28 cellular contexts compared by ENCODE assay signal in genomic region chr6:156080371-156080770, GRCh38.
"Had no signal": no experiment of that assay in that cellular context is flagged by ENCODE, and none has a peak within 500 bp of the region (broad histone marks: within the 10 kb centered on the region; RNA-seq: fewer than 3 reads in every experiment).

No MANE protein-coding gene starts in this region.

- H3K27ac Mint-ChIP-seq: mesothelial cell of epicardium; naive B cell; nephron; neural progenitor cell; progenitor cell of endocrine pancreas; stimulated activated naive CD8-positive, alpha-beta T cell treated with anti-CD3 and anti-CD28 coated beads, Interleukin-15, amount 100 ng/mL, for 72 hours had no signal

- H3K9ac ChIP-seq: neural progenitor cell, parathyroid adenoma had no signal

- H3K4me1 ChIP-seq: gastroesophageal sphincter, heart left ventricle, left lung, neural progenitor cell, parathyroid adenoma, right lobe of liver, suprapubic skin, transverse colon, upper lobe of right lung, uterus had no signal

- H2AFZ ChIP-seq: hepatocyte, neural progenitor cell, parathyroid adenoma had no signal

- H3K27ac ChIP-seq: dorsolateral prefrontal cortex, gastroesophageal sphincter, heart left ventricle, hepatocyte, left lung, neural progenitor cell, parathyroid adenoma, right lobe of liver, suprapubic skin, transverse colon, upper lobe of right lung, uterus had no signal

- H3K27me3 ChIP-seq: dorsolateral prefrontal cortex, gastroesophageal sphincter, heart left ventricle, hepatocyte, left lung, neural progenitor cell, right lobe of liver, suprapubic skin, transverse colon, upper lobe of right lung, uterus had no signal

- H3K4me3 ChIP-seq: dorsolateral prefrontal cortex, gastroesophageal sphincter, heart left ventricle, hepatocyte, left lung, mucosa of descending colon, neural progenitor cell, right lobe of liver, smooth muscle cell, suprapubic skin, transverse colon, upper lobe of right lung, uterus had no signal

- H3K4me1 Mint-ChIP-seq: mesothelial cell of epicardium; naive B cell; nephron; neural progenitor cell; stimulated activated naive CD8-positive, alpha-beta T cell treated with anti-CD3 and anti-CD28 coated beads, Interleukin-15, amount 100 ng/mL, for 72 hours had no signal

- H3K9me3 ChIP-seq: gastroesophageal sphincter, mucosa of descending colon, right lobe of liver, suprapubic skin, upper lobe of right lung, uterus had no signal

- ATAC-seq: gastroesophageal sphincter; heart left ventricle; left cardiac atrium; left lung; mucosa of descending colon; right lobe of liver; stimulated activated naive CD8-positive, alpha-beta T cell treated with anti-CD3 and anti-CD28 coated beads, Interleukin-15, amount 100 ng/mL, for 72 hours; upper lobe of right lung had no signal

- H3K36me3 Mint-ChIP-seq: mesothelial cell of epicardium, naive B cell, neural progenitor cell had no signal

- H3K27me3 Mint-ChIP-seq: naive B cell; progenitor cell of endocrine pancreas; stimulated activated naive CD8-positive, alpha-beta T cell treated with anti-CD3 and anti-CD28 coated beads, Interleukin-15, amount 100 ng/mL, for 72 hours had no signal

- H3K79me2 ChIP-seq: hepatocyte, parathyroid adenoma had no signal

- DNase-seq: dorsolateral prefrontal cortex; effector CD4-positive, alpha-beta T cell; heart left ventricle; kidney; left cardiac atrium; left lung; mesenchymal stem cell; mucosa of descending colon; naive B cell; right lobe of liver; stimulated activated CD4-positive, alpha-beta T cell treated with anti-CD3 and anti-CD28 coated beads, Interleukin-12 subunit alpha, Interleukin-12 subunit beta, amount 100 ng/mL, for 4 hours; stimulated activated CD4-positive, alpha-beta T cell treated with anti-CD3 and anti-CD28 coated beads, Interleukin-1b, Interleukin-23, amount 100 ng/mL, for 48 hours; stimulated activated CD4-positive, alpha-beta T cell treated with anti-CD3 and anti-CD28 coated beads, Interleukin-4, amount 100 ng/mL, for 1 hour; stimulated activated CD8-positive, alpha-beta memory T cell treated with anti-CD3 and anti-CD28 coated beads, Interleukin-4, amount 100 ng/mL, for 48 hours; stimulated activated naive CD4-positive, alpha-beta T cell; stimulated activated naive CD8-positive, alpha-beta T cell treated with anti-CD3 and anti-CD28 coated beads, Interleukin-15, amount 100 ng/mL, for 72 hours; transverse colon; upper lobe of right lung; uterus had no signal

- H3K4me3 Mint-ChIP-seq: mesothelial cell of epicardium; naive B cell; nephron; neural progenitor cell; stimulated activated naive CD8-positive, alpha-beta T cell treated with anti-CD3 and anti-CD28 coated beads, Interleukin-15, amount 100 ng/mL, for 72 hours had no signal

- H3K4me2 ChIP-seq: hepatocyte, neural progenitor cell, smooth muscle cell had no signal

- H3K36me3 ChIP-seq: gastroesophageal sphincter, heart left ventricle, left lung, neural progenitor cell, right lobe of liver, suprapubic skin, transverse colon, upper lobe of right lung, uterus had no signal

- H3K9me3 Mint-ChIP-seq: neural progenitor cell had no signal
